ENCODE assay signal across 2 cellular contexts in the genomic region with DNA sequence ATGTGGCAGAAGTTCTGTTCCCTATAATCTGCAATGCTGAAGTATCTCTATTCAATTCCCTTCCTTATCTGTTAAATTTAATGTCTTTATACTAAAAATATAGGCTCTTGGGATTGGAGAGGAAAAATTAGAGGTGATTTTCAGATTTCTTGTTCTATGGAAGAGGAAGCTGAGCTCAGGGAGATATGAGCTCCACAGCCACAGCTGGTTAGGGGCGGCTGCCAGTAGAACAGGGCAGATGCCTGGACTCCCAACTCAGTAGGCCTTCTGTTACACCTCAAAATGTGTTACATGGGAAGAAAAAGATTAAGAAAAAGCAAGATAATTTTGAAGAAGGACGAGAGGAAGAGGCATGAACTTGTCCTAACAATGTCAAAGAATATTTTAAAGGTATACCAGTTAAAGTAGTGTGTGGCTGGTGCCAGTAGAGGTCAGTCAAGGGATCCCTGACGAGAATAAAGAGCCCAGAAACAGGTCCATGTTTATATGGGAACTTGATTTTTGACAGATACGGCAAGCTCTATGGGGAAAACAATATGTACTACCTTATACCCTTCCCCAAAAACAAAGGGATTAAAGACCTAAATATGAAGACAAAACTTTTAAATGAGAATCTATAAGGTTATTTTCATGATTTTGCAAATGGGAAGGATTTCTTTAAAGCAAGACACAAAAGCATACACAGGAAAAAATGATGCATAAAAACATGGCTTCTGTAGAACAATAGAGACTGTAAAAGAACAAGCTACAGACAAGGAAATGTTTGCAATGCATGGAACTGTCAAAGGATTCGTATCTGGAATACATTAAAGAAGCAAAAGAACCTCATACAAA.
A peak's percentile ranks its signal among the peaks of the same experiment; 100 is the strongest.
TF ChIP-seq lines count a peak whose summit lies in the region.

No MANE protein-coding gene starts in this region.

TF ChIP-seq in H1, 55 proteins besides CTCF, POLR2A, EP300 and RAD21:
- TF ChIP-seq SP4 (IDR thresholded peaks at IDR 0.05; ENCODE audit: low read length) (no peak), YY1 (IDR thresholded peaks at IDR 0.05; ENCODE audit: low read depth, low read length) (no peak), EZH2 (IDR thresholded peaks at IDR 0.05; ENCODE audit: low read depth, low read length, severe bottlenecking) (no peak), TCF12 (IDR thresholded peaks at IDR 0.05; ENCODE audit: low read depth, low read length) (no peak), JUND (IDR thresholded peaks at IDR 0.05; ENCODE audit: low read length) (no peak), TAF1 (IDR thresholded peaks at IDR 0.05; ENCODE audit: low read depth, low read length) (no peak), BRCA1 (IDR thresholded peaks at IDR 0.05; ENCODE audit: low read depth, low read length) (no peak)
- TF ChIP-seq, protein P1, sequence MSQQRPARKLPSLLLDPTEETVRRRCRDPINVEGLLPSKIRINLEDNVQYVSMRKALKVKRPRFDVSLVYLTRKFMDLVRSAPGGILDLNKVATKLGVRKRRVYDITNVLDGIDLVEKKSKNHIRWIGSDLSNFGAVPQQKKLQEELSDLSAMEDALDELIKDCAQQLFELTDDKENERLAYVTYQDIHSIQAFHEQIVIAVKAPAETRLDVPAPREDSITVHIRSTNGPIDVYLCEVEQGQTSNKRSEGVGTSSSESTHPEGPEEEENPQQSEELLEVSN (IDR thresholded peaks at IDR 0.05): no peak
TF ChIP-seq in H1: peak in this region for 0.

TF ChIP-seq in neural cell, 6 proteins besides CTCF, POLR2A, EP300 and RAD21:
- TF ChIP-seq EZH2 (IDR thresholded peaks at IDR 0.05; ENCODE audit: borderline replicate concordance, insufficient read depth, low read length, poor library complexity, severe bottlenecking) (no peak), POLR2AphosphoS5 (IDR thresholded peaks at IDR 0.05) (no peak), MXI1 (conservative IDR thresholded peaks at IDR 0.05; ENCODE audit: poor library complexity, severe bottlenecking) (no peak), REST (IDR thresholded peaks at IDR 0.05; ENCODE audit: borderline replicate concordance) (no peak), SMC3 (conservative IDR thresholded peaks at IDR 0.05; ENCODE audit: poor library complexity) (peak; percentile 82), TAF1 (IDR thresholded peaks at IDR 0.05; ENCODE audit: low read depth) (no peak)
